In the genomic region with DNA sequence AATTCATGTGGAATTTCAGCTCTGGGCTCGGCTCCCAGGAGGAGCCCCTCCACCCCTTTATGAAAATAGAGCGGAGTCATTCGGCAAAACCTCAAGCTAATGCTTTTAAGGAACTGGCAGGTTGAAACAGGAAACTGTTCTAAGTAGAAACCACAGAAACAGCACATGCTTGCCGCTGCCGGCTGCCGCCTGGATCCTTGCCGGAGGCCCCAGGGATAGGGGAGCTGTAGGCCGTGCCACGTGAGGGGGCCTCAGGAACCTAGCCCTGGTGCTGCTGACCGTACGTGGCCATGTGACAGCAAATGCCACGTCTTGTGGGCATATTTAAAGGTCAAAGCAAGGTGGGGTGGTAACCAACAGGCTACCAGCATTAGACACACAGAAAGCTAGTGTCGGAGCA, we compare ENCODE assay signal across 8 cellular contexts.
DNase-seq lines count a peak whose midpoint lies in the region; ATAC-seq, FAIRE-seq and TF ChIP-seq lines count a peak whose summit lies in the region.

No MANE protein-coding gene starts in this region.

- no peaks in the 10 kb centered on the region for H3K36me3 ChIP-seq in kidney (ENCODE audit: control insufficient read depth in 1 of 2, insufficient read depth in 2 of 2, low read length in 2 of 2)

- H3K27me3 Mint-ChIP-seq in activated naive CD8-positive, alpha-beta T cell treated with anti-CD3 and anti-CD28 coated beads, Interleukin-2, amount 50 U/mL, for 24 hours: peaks cover 8% of the 10 kb centered on the region

- peak overlapping the region in 1 of 2 donors; percentile 20 for H3K9ac ChIP-seq in kidney (ENCODE audit: low read length in 2 of 2)

- DNase-seq in GM20000 (ENCODE audit: low spot score): peak; percentile 42
- peak; percentile 99 for DNase-seq in RPMI7951 (ENCODE audit: low read depth)
- peak; percentile 55 for DNase-seq in activated naive CD8-positive, alpha-beta T cell treated with anti-CD3 and anti-CD28 coated beads, Interleukin-2, amount 50 U/mL, for 24 hours
- DNase-seq in kidney: peak; percentile 94
- DNase-seq in stimulated activated CD4-positive, alpha-beta T cell treated with anti-CD3 and anti-CD28 coated beads, Interleukin-4, amount 100 ng/mL, for 24 hours: peak; percentile 35
- DNase-seq in NCI-H2227 (lab: John Stamatoyannopoulos, UW; ENCODE audit: unreplicated experiment): no peak
- no peak for DNase-seq in stimulated activated naive CD4-positive, alpha-beta T cell treated with Interleukin-2 at 50 U/mL for 16 hours (lab: John Stamatoyannopoulos, UW)
- no peak for DNase-seq in NCI-H510A treated with DMSO at 0.1 percent for 48 hours (lab: John Stamatoyannopoulos, UW)

- no peaks in the 10 kb centered on the region for H3K36me3 Mint-ChIP-seq in activated naive CD8-positive, alpha-beta T cell treated with anti-CD3 and anti-CD28 coated beads, Interleukin-2, amount 50 U/mL, for 24 hours (ENCODE audit: low read depth)

- no peak for FAIRE-seq in kidney (lab: Jason Lieb, UNC)

- TF ChIP-seq CTCF in GM20000 (IDR thresholded peaks at IDR 0.05; ENCODE audit: extremely low read depth, missing control alignments): no peak
- no peak for TF ChIP-seq CTCF in kidney (IDR thresholded peaks at IDR 0.05; ENCODE audit: borderline replicate concordance, extremely low read depth, insufficient read depth)

- intact Hi-C loops in kidney (cut with DNase I): no loop called here

- H3K27ac Mint-ChIP-seq in activated naive CD8-positive, alpha-beta T cell treated with anti-CD3 and anti-CD28 coated beads, Interleukin-2, amount 50 U/mL, for 24 hours: peak overlapping the region; percentile 69

- peaks cover 28% of the 10 kb centered on the region for H3K4me1 Mint-ChIP-seq in activated naive CD8-positive, alpha-beta T cell treated with anti-CD3 and anti-CD28 coated beads, Interleukin-2, amount 50 U/mL, for 24 hours

- no peaks in the 10 kb centered on the region for H3K9me3 ChIP-seq in kidney (ENCODE audit: control insufficient read depth in 1 of 2, low read length in 2 of 2)

- peak overlapping the region in 1 of 2 donors; percentile 43 for H3K27ac ChIP-seq in kidney (ENCODE audit: low read depth in 2 of 2, low read length in 2 of 2)

- no peak overlapping the region for H3K4me3 Mint-ChIP-seq in activated naive CD8-positive, alpha-beta T cell treated with anti-CD3 and anti-CD28 coated beads, Interleukin-2, amount 50 U/mL, for 24 hours

- H3K4me3 ChIP-seq in kidney (ENCODE audit: low read length in 2 of 2): no peak overlapping the region

- ATAC-seq in activated naive CD8-positive, alpha-beta T cell treated with anti-CD3 and anti-CD28 coated beads, Interleukin-2, amount 50 U/mL, for 24 hours: peak; percentile 89

- H3K4me1 ChIP-seq in kidney (ENCODE audit: control insufficient read depth in 1 of 2, insufficient read depth in 1 of 2, low read depth in 1 of 2, low read length in 2 of 2): peaks cover 0 to 4% of the 10 kb centered on the region in 2 donors

- peaks cover 7% of the 10 kb centered on the region for H3K9me3 Mint-ChIP-seq in activated naive CD8-positive, alpha-beta T cell treated with anti-CD3 and anti-CD28 coated beads, Interleukin-2, amount 50 U/mL, for 24 hours

Comparison
In these comparisons a context has a peak if more than half of its experiments do, and no peak if none do; other contexts are left out.
1. DNase-seq: peak in GM20000 (single experiment), RPMI7951 (single experiment), activated naive CD8-positive, alpha-beta T cell treated with anti-CD3 and anti-CD28 coated beads, Interleukin-2, amount 50 U/mL, for 24 hours (single experiment), kidney (single experiment) and stimulated activated CD4-positive, alpha-beta T cell treated with anti-CD3 and anti-CD28 coated beads, Interleukin-4, amount 100 ng/mL, for 24 hours (single experiment); none in NCI-H2227 (single experiment), stimulated activated naive CD4-positive, alpha-beta T cell treated with Interleukin-2 at 50 U/mL for 16 hours (single experiment) and NCI-H510A treated with DMSO at 0.1 percent for 48 hours (single experiment).